Comparison of ENCODE assay signal across 12 cellular contexts in genomic region chr2:85890522-85891176, GRCh38. TPM values are rescaled to one million over a fixed set of nuclear protein-coding genes. Genes with fewer than 3 reads are reported as not detected.
A peak's percentile ranks its signal among the peaks of the same experiment; 100 is the strongest.
DNase-seq lines count a peak whose midpoint lies in the region; ATAC-seq, FAIRE-seq and TF ChIP-seq lines count a peak whose summit lies in the region.
"Had no signal": no experiment of that assay in that cellular context is flagged by ENCODE, and none has a peak within 500 bp of the region (broad histone marks: within the 10 kb centered on the region; RNA-seq: fewer than 3 reads in every experiment).

No MANE protein-coding gene starts in this region.

- no peak for DNase-seq in CD4-positive, CD25-positive, alpha-beta regulatory T cell
- no peak for DNase-seq in GM12878 (ENCODE audit: low read depth, low spot score)
- DNase-seq in nephron progenitor cell: no peak
- DNase-seq in NCI-H1694 (lab: John Stamatoyannopoulos, UW): no peak
- DNase-seq in stimulated activated naive CD4-positive, alpha-beta T cell treated with Interleukin-2 at 50 U/mL for 16 hours (lab: John Stamatoyannopoulos, UW): no peak
- no peak for DNase-seq in D721Med (ENCODE audit: insufficient read length, low spot score)
- DNase-seq: activated CD4-positive, alpha-beta T cell treated with anti-CD3 and anti-CD28 coated beads, Interleukin-2, amount 50 U/mL, for 1 hour; islet precursor cell; NCI-H774 had no signal

- peak overlapping the region; percentile 13 for H3K4me3 ChIP-seq in CD4-positive, CD25-positive, alpha-beta regulatory T cell (ENCODE audit: low read depth, low read length)
- H3K4me3 ChIP-seq in KMS-11 (IDR thresholded peaks at IDR 0.05; ENCODE audit: insufficient read depth, low read depth, low read length) (no peak overlapping the region), GM12878 (no peak overlapping the region)

- RAD21 ChIA-PET in GM12878 (lab: Charles Lee; ENCODE audit: unreplicated experiment): interaction anchor here (0.5 to 10.0 kb wide), 15 partner anchors 21 to 188 kb away, joined by 3 to 259 read pairs (median 5); no protein-coding TSS in a partner anchor

- no peak overlapping the region for H3K9ac ChIP-seq in KMS-11
- no peak overlapping the region for H3K9ac ChIP-seq in GM12878 (ENCODE audit: control insufficient read depth, insufficient read depth, low read length)

- H3K4me1 ChIP-seq in CD4-positive, CD25-positive, alpha-beta regulatory T cell (ENCODE audit: control insufficient read depth, insufficient read depth, low read length, poor library complexity, severe bottlenecking): peaks cover 37% of the 10 kb centered on the region
- peaks cover 37% of the 10 kb centered on the region for H3K4me1 ChIP-seq in KMS-11 (ENCODE audit: low read depth, poor library complexity, severe bottlenecking)
- H3K4me1 ChIP-seq in GM12878 (ENCODE audit: control insufficient read depth, insufficient read depth, low read length): peaks cover 13% of the 10 kb centered on the region; the same call in 1 of the 2 replicates

- no peak overlapping the region for H3K27ac ChIP-seq in CD4-positive, CD25-positive, alpha-beta regulatory T cell (ENCODE audit: insufficient read depth, low read length, poor library complexity, severe bottlenecking)
- H3K27ac ChIP-seq in KMS-11 (no peak overlapping the region), GM12878 (ENCODE audit: control insufficient read depth, insufficient read depth) (no peak overlapping the region)

- SMC1A ChIA-PET in GM12878 (lab: Charles Lee; ENCODE audit: uncharacterized antibody, unreplicated experiment): interaction anchor here (0.6 to 11.8 kb wide), 25 partner anchors 10 to 215 kb away, joined by 3 to 248 read pairs (median 6); partner anchors contain the start of genes POLR1A and PTCD3

- in situ Hi-C loops in GM12878 (cut with MboI): no loop called here

- FAIRE-seq in GM12878 (lab: Jason Lieb, UNC): no peak
- no peak for FAIRE-seq in D721Med (lab: Jason Lieb, UNC)

- H3K36me3 Mint-ChIP-seq in CD4-positive, CD25-positive, alpha-beta regulatory T cell: peaks cover 5% of the 10 kb centered on the region
- peaks cover 9% of the 10 kb centered on the region for H3K36me3 Mint-ChIP-seq in nephron progenitor cell (ENCODE audit: low read depth)

- H3K4me1 Mint-ChIP-seq in CD4-positive, CD25-positive, alpha-beta regulatory T cell: peaks cover 13 to 61% (median 45%) of the 10 kb centered on the region in 4 donors
- H3K4me1 Mint-ChIP-seq in nephron progenitor cell: peaks cover 66% of the 10 kb centered on the region

- POLR2A ChIA-PET in GM12878 (lab: Charles Lee): interaction anchor here (0.5 to 6.5 kb wide), 17 partner anchors 11 to 473 kb away, joined by 3 to 70 read pairs (median 3); no protein-coding TSS in a partner anchor

- TF ChIP-seq CTCF in KMS-11 (conservative IDR thresholded peaks at IDR 0.05; ENCODE audit: low read depth, low read length) (no peak), GM12878 (IDR thresholded peaks at IDR 0.05 in 2 of 3, conservative IDR thresholded peaks at IDR 0.05 in 1 of 3; ENCODE audit: control insufficient read depth in 2 of 3, extremely low read depth in 1 of 3, insufficient read depth in 1 of 3, low read depth in 3 of 3, low read length in 3 of 3) (no peak), nephron progenitor cell (IDR thresholded peaks at IDR 0.05) (no peak), D721Med (IDR thresholded peaks at IDR 0.05; ENCODE audit: insufficient read depth, missing control alignments) (no peak)

- no peaks in the 10 kb centered on the region for H3K36me3 ChIP-seq in CD4-positive, CD25-positive, alpha-beta regulatory T cell (ENCODE audit: control insufficient read depth, insufficient read depth, low read length)
- H3K36me3 ChIP-seq in KMS-11 (ENCODE audit: insufficient read depth): no peaks in the 10 kb centered on the region
- H3K36me3 ChIP-seq in GM12878 (ENCODE audit: control insufficient read depth in 2 of 2, insufficient read depth in 2 of 2, low read length in 1 of 2): no peaks in the 10 kb centered on the region
- H3K36me3 ChIP-seq: tibial nerve had no signal

- H4K20me1 ChIP-seq in KMS-11 (ENCODE audit: insufficient read depth) (no peaks in the 10 kb centered on the region), GM12878 (ENCODE audit: control insufficient read depth, insufficient read depth) (no peaks in the 10 kb centered on the region)

- BruUV-seq in GM12878 (replicated peaks; lab: Mats Ljungman, UMichigan): no TSS peak

- H3K27me3 ChIP-seq in CD4-positive, CD25-positive, alpha-beta regulatory T cell (ENCODE audit: control insufficient read depth, insufficient read depth, low read length): no peaks in the 10 kb centered on the region
- no peaks in the 10 kb centered on the region for H3K27me3 ChIP-seq in KMS-11 (ENCODE audit: insufficient read depth, low read depth)
- no peaks in the 10 kb centered on the region; a peak in 1 of 4 replicates for H3K27me3 ChIP-seq in GM12878 (replicated peaks in 1 of 2; ENCODE audit: control insufficient read depth in 2 of 2, insufficient read depth in 2 of 2, low read length in 1 of 2)
- H3K27me3 ChIP-seq: tibial nerve had no signal

- intact Hi-C loops in GM12878 (cut with micrococcal nuclease; ENCODE audit: unreplicated experiment): no loop called here

- no peak overlapping the region for H2AFZ ChIP-seq in KMS-11 (ENCODE audit: low read depth)
- H2AFZ ChIP-seq in GM12878 (ENCODE audit: control insufficient read depth, low read depth, low read length): no peak overlapping the region

- H3K79me2 ChIP-seq in KMS-11 (ENCODE audit: insufficient read depth, low read depth): peaks cover 23% of the 10 kb centered on the region
- H3K79me2 ChIP-seq in GM12878 (ENCODE audit: control insufficient read depth, insufficient read depth, low read length): no peaks in the 10 kb centered on the region; the same call in 1 of the 2 replicates

- TF ChIP-seq EP300 in GM12878 (IDR thresholded peaks at IDR 0.05; ENCODE audit: borderline replicate concordance in 1 of 2, control insufficient read depth in 1 of 2, low read depth in 2 of 2, low read length in 2 of 2): no peak

- CTCF ChIA-PET in GM12878 (lab: Yijun Ruan, JAX): interaction anchor here (0.7 to 16.3 kb wide), 15 partner anchors 25 to 335 kb away, joined by 3 to 251 read pairs (median 10); no protein-coding TSS in a partner anchor

- no peak for ATAC-seq in CD4-positive, CD25-positive, alpha-beta regulatory T cell (ENCODE audit: low read depth in 2 of 2)
- no peak for ATAC-seq in GM12878
- ATAC-seq in GM18511 (IDR thresholded peaks at IDR 0.05; ENCODE audit: unreplicated experiment): no peak

- H3K27me3 Mint-ChIP-seq in CD4-positive, CD25-positive, alpha-beta regulatory T cell: peaks cover 5% of the 10 kb centered on the region
- H3K27me3 Mint-ChIP-seq in nephron progenitor cell (ENCODE audit: low read depth, poor library complexity): peaks cover 25% of the 10 kb centered on the region

- H3K4me2 ChIP-seq in KMS-11: peak overlapping the region; percentile 79; the same call in 1 of the 2 replicates
- H3K4me2 ChIP-seq in GM12878 (ENCODE audit: control insufficient read depth, insufficient read depth): no peak overlapping the region

- H3K4me3 Mint-ChIP-seq in CD4-positive, CD25-positive, alpha-beta regulatory T cell: peak overlapping the region; percentile 69 to 98 (median 73)
- peak overlapping the region; percentile 18 for H3K4me3 Mint-ChIP-seq in nephron progenitor cell

- WGBS in GM12878 (ENCODE audit: insufficient coverage, insufficient replicate concordance, low lambda C conversion rate, missing lambda C conversion rate): 86% methylated on average over 5 of the region's 5 CpGs

- H3K27ac Mint-ChIP-seq in CD4-positive, CD25-positive, alpha-beta regulatory T cell: peak overlapping the region in 2 of 3 donors; percentile 88 to 99
- no peak overlapping the region for H3K27ac Mint-ChIP-seq in nephron progenitor cell

- no peak for TF ChIP-seq RAD21 in GM12878 (IDR thresholded peaks at IDR 0.05; ENCODE audit: insufficient read depth, low read depth, low read length)

- peaks cover 0 to 3% (median 0%) of the 10 kb centered on the region in 7 donors for H3K9me3 Mint-ChIP-seq in CD4-positive, CD25-positive, alpha-beta regulatory T cell
- H3K9me3 Mint-ChIP-seq in nephron progenitor cell: peaks cover 21% of the 10 kb centered on the region

- no peak for TF ChIP-seq POLR2A in GM12878 (IDR thresholded peaks at IDR 0.05; ENCODE audit: low read depth, low read length)

- no peaks in the 10 kb centered on the region for H3K9me3 ChIP-seq in CD4-positive, CD25-positive, alpha-beta regulatory T cell (ENCODE audit: control insufficient read depth in 2 of 2, low read length in 2 of 2)
- peaks cover 8% of the 10 kb centered on the region; the same call in 2 of the 3 replicates for H3K9me3 ChIP-seq in GM12878 (replicated peaks; ENCODE audit: control insufficient read depth, insufficient read depth, low read length)
- H3K9me3 ChIP-seq: tibial nerve had no signal

TF ChIP-seq in GM12878, 131 proteins besides CTCF, POLR2A, EP300 and RAD21 (continues in another document):
- TF ChIP-seq POLR2AphosphoS5 (IDR thresholded peaks at IDR 0.05; ENCODE audit: low read length): no peak
- TF ChIP-seq ZNF622 (IDR thresholded peaks at IDR 0.05): no peak
- TF ChIP-seq ATF3 (IDR thresholded peaks at IDR 0.05; ENCODE audit: borderline replicate concordance, extremely low read depth, low read depth, low read length): no peak
- TF ChIP-seq MYB (IDR thresholded peaks at IDR 0.05; ENCODE audit: borderline replicate concordance, low read depth, low read length): no peak

RNA-seq across cellular contexts. Expression of gene ST3GAL5, which starts 1.9 kb away (rescaled TPM):
- 25.8 TPM for total RNA-seq in CD4-positive, CD25-positive, alpha-beta regulatory T cell
- 10 to 100 TPM; 11.3 to 15.1 (median 13.5) TPM for polyA plus RNA-seq in CD4-positive, CD25-positive, alpha-beta regulatory T cell
- 208 and 222 TPM in 2 replicates for total RNA-seq in GM12878 (2013; cell fraction: nucleolus; rRNA removed)
- total RNA-seq in GM12878 (2014; rRNA removed) (11.0 and 12.0 TPM in 2 replicates), GM12878 (2014; rRNA removed; fragmentation: Illumina TruSeq; extraction: Trizol) (10.7 and 12.0 TPM in 2 replicates), GM12878 (2021) (9.7 and 11.4 TPM in 2 replicates)
- 3.8 TPM for polyA plus RNA-seq in GM12878 (2011; ENCODE audit: low read depth)
- polyA plus RNA-seq in GM12878 (2011; rRNA removed) (60.9 and 76.3 TPM in 2 replicates), GM12878 (2014; fragmentation: Illumina TruSeq; extraction: Trizol) (11.3 and 13.5 TPM in 2 replicates), GM12878 (2014; fragmentation: Nextera tagmentation; extraction: Ambion mirVana) (1 to 10 TPM; 5.6 to 7.5 TPM), GM12878 (2014; rRNA removed) (8.4 and 9.6 TPM in 2 replicates), GM12878 (2016; fragmentation: Nextera tagmentation; extraction: Ambion mirVana) (1 to 10 TPM; 5.2 to 6.3 TPM)
- 31.9 and 36.9 TPM in 2 replicates for polyA plus RNA-seq in GM12878 (2011; cell fraction: cytosol; rRNA removed)
- 55.5 and 60.3 TPM in 2 replicates for polyA plus RNA-seq in GM12878 (2011; cell fraction: nucleus; rRNA removed)
- 4.4 and 5.5 TPM in 2 replicates for polyA plus RNA-seq in GM12878 (2012)
- polyA minus RNA-seq in GM12878 (2011; rRNA and poly(A)+ RNA removed): 62.2 and 83.2 TPM in 2 replicates
- polyA minus RNA-seq in GM12878 (2011; cell fraction: cytosol; rRNA and poly(A)+ RNA removed): 13.5 and 18.3 TPM in 2 replicates
- polyA minus RNA-seq in GM12878 (2011; cell fraction: nucleus; rRNA and poly(A)+ RNA removed): 42.6 and 63.8 TPM in 2 replicates
